Comparison of ENCODE assay signal across 18 cellular contexts in genomic region chr6:148548749-148549140, GRCh38.
"Had no signal": no experiment of that assay in that cellular context is flagged by ENCODE, and none has a peak within 500 bp of the region (broad histone marks: within the 10 kb centered on the region; RNA-seq: fewer than 3 reads in every experiment).

No MANE protein-coding gene starts in this region.

- DNase-seq: activated CD4-positive, alpha-beta memory T cell treated with anti-CD3 and anti-CD28 coated beads, Interleukin-2, amount 10 ng/mL, durations not matched to agents 7 days and 5 days; activated CD4-positive, alpha-beta T cell treated with anti-CD3 and anti-CD28 coated beads, Interleukin-2, amount 10 ng/mL, durations not matched to agents 24 days and 14 days; activated effector memory CD4-positive, alpha-beta T cell treated with Interleukin-2 at 50 U/mL for 16 hours; activated naive CD4-positive, alpha-beta T cell treated with anti-CD3 and anti-CD28 coated beads for 36 hours; activated naive CD8-positive, alpha-beta T cell treated with anti-CD3 and anti-CD28 coated beads, Interleukin-2, amount 10 ng/mL, durations not matched to agents 7 days and 5 days; activated T-cell treated with anti-CD3 and anti-CD28 coated beads, Interleukin-2, amount 50 U/mL, for 72 hours; amniotic stem cell; effector memory CD8-positive, alpha-beta T cell; naive thymus-derived CD8-positive, alpha-beta T cell; retina; stimulated activated CD4-positive, alpha-beta T cell treated with anti-CD3 and anti-CD28 coated beads, Interleukin-4, amount 100 ng/mL, for 24 hours; stimulated activated naive CD4-positive, alpha-beta T cell treated with Interleukin-2 at 50 U/mL for 16 hours; transverse colon had no signal

- ATAC-seq: activated CD4-positive, CD25-positive, alpha-beta regulatory T cell treated with anti-CD3 and anti-CD28 coated beads, Interleukin-2, amount 50 U/mL, for 24 hours; activated T-cell treated with anti-CD3 and anti-CD28 coated beads, Interleukin-2, amount 50 U/mL, for 72 hours; effector memory CD8-positive, alpha-beta T cell; left lobe of liver; naive thymus-derived CD8-positive, alpha-beta T cell had no signal

- H3K4me3 Mint-ChIP-seq: activated CD4-positive, alpha-beta memory T cell treated with anti-CD3 and anti-CD28 coated beads, Interleukin-2, amount 10 ng/mL, durations not matched to agents 7 days and 5 days; activated CD4-positive, alpha-beta T cell treated with anti-CD3 and anti-CD28 coated beads, Interleukin-2, amount 10 ng/mL, durations not matched to agents 24 days and 14 days; activated naive CD4-positive, alpha-beta T cell treated with anti-CD3 and anti-CD28 coated beads for 36 hours; activated naive CD8-positive, alpha-beta T cell treated with anti-CD3 and anti-CD28 coated beads, Interleukin-2, amount 10 ng/mL, durations not matched to agents 7 days and 5 days; activated T-cell treated with anti-CD3 and anti-CD28 coated beads, Interleukin-2, amount 50 U/mL, for 72 hours; effector memory CD8-positive, alpha-beta T cell; mesothelial cell of epicardium; naive thymus-derived CD8-positive, alpha-beta T cell had no signal

- H3K27ac ChIP-seq: transverse colon had no signal

- H3K9me3 ChIP-seq: gastroesophageal sphincter, transverse colon had no signal

- H3K9me3 Mint-ChIP-seq: activated CD4-positive, alpha-beta T cell treated with anti-CD3 and anti-CD28 coated beads, Interleukin-2, amount 10 ng/mL, durations not matched to agents 24 days and 14 days; activated naive CD4-positive, alpha-beta T cell treated with anti-CD3 and anti-CD28 coated beads for 36 hours; activated naive CD8-positive, alpha-beta T cell treated with anti-CD3 and anti-CD28 coated beads, Interleukin-2, amount 10 ng/mL, durations not matched to agents 7 days and 5 days; effector memory CD8-positive, alpha-beta T cell had no signal

- H3K27ac Mint-ChIP-seq: activated CD4-positive, alpha-beta memory T cell treated with anti-CD3 and anti-CD28 coated beads, Interleukin-2, amount 10 ng/mL, durations not matched to agents 7 days and 5 days; activated CD4-positive, alpha-beta T cell treated with anti-CD3 and anti-CD28 coated beads, Interleukin-2, amount 10 ng/mL, durations not matched to agents 24 days and 14 days; activated naive CD4-positive, alpha-beta T cell treated with anti-CD3 and anti-CD28 coated beads for 36 hours; activated naive CD8-positive, alpha-beta T cell treated with anti-CD3 and anti-CD28 coated beads, Interleukin-2, amount 10 ng/mL, durations not matched to agents 7 days and 5 days; activated T-cell treated with anti-CD3 and anti-CD28 coated beads, Interleukin-2, amount 50 U/mL, for 72 hours; effector memory CD8-positive, alpha-beta T cell; mesothelial cell of epicardium; naive thymus-derived CD8-positive, alpha-beta T cell had no signal

- H3K4me3 ChIP-seq: gastroesophageal sphincter, heart left ventricle, transverse colon had no signal

- H3K27me3 ChIP-seq: gastroesophageal sphincter, heart left ventricle, transverse colon had no signal

- H3K36me3 Mint-ChIP-seq: activated naive CD8-positive, alpha-beta T cell treated with anti-CD3 and anti-CD28 coated beads, Interleukin-2, amount 10 ng/mL, durations not matched to agents 7 days and 5 days had no signal

- H3K4me1 Mint-ChIP-seq: activated CD4-positive, alpha-beta memory T cell treated with anti-CD3 and anti-CD28 coated beads, Interleukin-2, amount 10 ng/mL, durations not matched to agents 7 days and 5 days; activated CD4-positive, alpha-beta T cell treated with anti-CD3 and anti-CD28 coated beads, Interleukin-2, amount 10 ng/mL, durations not matched to agents 24 days and 14 days; activated naive CD8-positive, alpha-beta T cell treated with anti-CD3 and anti-CD28 coated beads, Interleukin-2, amount 10 ng/mL, durations not matched to agents 7 days and 5 days; naive thymus-derived CD8-positive, alpha-beta T cell had no signal

- H3K4me1 ChIP-seq: transverse colon had no signal
